Comparison of ENCODE assay signal across 10 cellular contexts in the genomic region with DNA sequence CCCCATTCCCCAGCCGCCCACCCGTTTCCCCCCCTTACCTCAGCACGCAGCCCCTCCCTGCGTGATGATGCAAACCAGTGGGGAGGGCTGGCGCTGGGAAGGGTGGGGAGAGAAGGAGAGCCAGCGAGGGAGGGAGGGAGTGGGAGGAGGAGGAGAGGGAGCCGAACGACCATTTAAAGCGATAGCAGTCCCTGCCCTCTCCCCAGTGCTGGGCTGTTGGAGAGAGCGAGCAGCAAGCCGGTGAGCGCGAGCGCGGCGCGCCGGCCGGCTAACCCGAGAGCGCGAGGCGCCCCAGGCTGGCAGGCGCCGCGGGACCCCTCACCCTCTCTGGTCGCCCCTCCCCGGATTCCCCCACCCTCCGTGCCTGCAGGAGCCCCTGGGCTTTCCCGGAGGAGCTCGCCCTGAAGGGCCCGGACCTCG. TPM values are rescaled to one million over a fixed set of nuclear protein-coding genes. Genes with fewer than 3 reads are reported as not detected.
A peak's percentile ranks its signal among the peaks of the same experiment; 100 is the strongest.
DNase-seq lines count a peak whose midpoint lies in the region; TF ChIP-seq lines count a peak whose summit lies in the region.
"Had no signal": no experiment of that assay in that cellular context is flagged by ENCODE, and none has a peak within 500 bp of the region (broad histone marks: within the 10 kb centered on the region; RNA-seq: fewer than 3 reads in every experiment).

A gene (plus strand): TSS at position 205 of the 420 bp plus-strand sequence.

- TF ChIP-seq CTCF in left ventricle myocardium inferior (IDR thresholded peaks at IDR 0.05; ENCODE audit: borderline replicate concordance): no peak
- TF ChIP-seq CTCF in brain microvascular endothelial cell (IDR thresholded peaks at IDR 0.05; ENCODE audit: low read depth, low read length, missing control alignments): no peak

- CTCF ChIA-PET in CD4-positive, alpha-beta memory T cell (lab: Charles Lee; ENCODE audit: partially characterized antibody): no interaction called here

- H3K4me1 Mint-ChIP-seq in activated T-helper 1 cell treated with anti-CD3 and anti-CD28 coated beads, Interleukin-12 subunit alpha, Interleukin-12 subunit beta, Interleukin-2, Interleukin-4 antibody, amounts not matched to agents 30 ng/mL and 10 ng/mL and 1 ng/mL, durations not matched to agents 14 hours and 24 hours and 36 hours (ENCODE audit: low read depth): no peaks in the 10 kb centered on the region
- H3K4me1 Mint-ChIP-seq in CD4-positive, alpha-beta memory T cell: peaks cover 0 to 4% (median 3%) of the 10 kb centered on the region in 4 donors
- H3K4me1 Mint-ChIP-seq: CD8-positive, alpha-beta memory T cell had no signal

- peaks cover 4% of the 10 kb centered on the region for H3K9me3 Mint-ChIP-seq in activated T-helper 1 cell treated with anti-CD3 and anti-CD28 coated beads, Interleukin-12 subunit alpha, Interleukin-12 subunit beta, Interleukin-2, Interleukin-4 antibody, amounts not matched to agents 30 ng/mL and 10 ng/mL and 1 ng/mL, durations not matched to agents 14 hours and 24 hours and 36 hours
- H3K9me3 Mint-ChIP-seq in CD4-positive, alpha-beta memory T cell: peaks cover 0 to 10% (median 2%) of the 10 kb centered on the region in 8 donors

- no peak for DNase-seq in left ventricle myocardium inferior
- peak; percentile 79 for DNase-seq in occipital lobe (lab: John Stamatoyannopoulos, UW)
- DNase-seq in activated T-helper 1 cell treated with anti-CD3 and anti-CD28 coated beads, Interleukin-12 subunit alpha, Interleukin-12 subunit beta, Interleukin-2, Interleukin-4 antibody, amounts not matched to agents 30 ng/mL and 10 ng/mL and 1 ng/mL, durations not matched to agents 14 hours and 24 hours and 36 hours (ENCODE audit: low spot score): no peak
- DNase-seq in brain microvascular endothelial cell: no peak
- no peak for DNase-seq in MV-4-11 (lab: John Stamatoyannopoulos, UW)
- no peak for DNase-seq in CD4-positive, alpha-beta memory T cell
- DNase-seq: CD8-positive, alpha-beta memory T cell had no signal

- peak within 1 kb of the TSS; percentile 67 for H3K9ac ChIP-seq in ES-I3 (ENCODE audit: low read depth, low read length)

- H3K4me3 Mint-ChIP-seq in activated T-helper 1 cell treated with anti-CD3 and anti-CD28 coated beads, Interleukin-12 subunit alpha, Interleukin-12 subunit beta, Interleukin-2, Interleukin-4 antibody, amounts not matched to agents 30 ng/mL and 10 ng/mL and 1 ng/mL, durations not matched to agents 14 hours and 24 hours and 36 hours: no peak within 1 kb of the TSS
- no peak within 1 kb of the TSS for H3K4me3 Mint-ChIP-seq in CD4-positive, alpha-beta memory T cell
- H3K4me3 Mint-ChIP-seq: CD8-positive, alpha-beta memory T cell had no signal

- peak within 1 kb of the TSS; percentile 49 for H3K4me3 ChIP-seq in left ventricle myocardium inferior
- H3K4me3 ChIP-seq in brain microvascular endothelial cell (ENCODE audit: low read depth, low read length): no peak within 1 kb of the TSS
- H3K4me3 ChIP-seq in CD4-positive, alpha-beta memory T cell (ENCODE audit: low read length in 2 of 2): no peak within 1 kb of the TSS

- H3K36me3 ChIP-seq in ES-I3 (ENCODE audit: insufficient read depth, low read length) (no peaks in the 10 kb centered on the region), left ventricle myocardium inferior (no peaks in the 10 kb centered on the region), brain microvascular endothelial cell (replicated peaks) (no peaks in the 10 kb centered on the region)
- H3K36me3 ChIP-seq in CD4-positive, alpha-beta memory T cell (ENCODE audit: insufficient read depth, low read length): no peaks in the 10 kb centered on the region

- H3K4me1 ChIP-seq in ES-I3 (ENCODE audit: insufficient read depth, low read length): no peaks in the 10 kb centered on the region
- peaks cover 15% of the 10 kb centered on the region for H3K4me1 ChIP-seq in left ventricle myocardium inferior
- no peaks in the 10 kb centered on the region for H3K4me1 ChIP-seq in CD4-positive, alpha-beta memory T cell (ENCODE audit: insufficient read depth, low read length)

- H3K27ac ChIP-seq in left ventricle myocardium inferior (replicated peaks) (no peak within 1 kb of the TSS), brain microvascular endothelial cell (no peak within 1 kb of the TSS)
- no peak within 1 kb of the TSS for H3K27ac ChIP-seq in CD4-positive, alpha-beta memory T cell (ENCODE audit: low read depth, low read length)

- POLR2A ChIA-PET in CD4-positive, alpha-beta memory T cell (lab: Charles Lee; ENCODE audit: partially characterized antibody): no interaction called here

- H3K27me3 ChIP-seq in left ventricle myocardium inferior (ENCODE audit: low read depth): peaks cover 88% of the 10 kb centered on the region
- H3K27me3 ChIP-seq in brain microvascular endothelial cell (replicated peaks): no peaks in the 10 kb centered on the region
- H3K27me3 ChIP-seq in CD4-positive, alpha-beta memory T cell (ENCODE audit: insufficient read depth, low read length): no peaks in the 10 kb centered on the region

- no peak within 1 kb of the TSS for H3K27ac Mint-ChIP-seq in activated T-helper 1 cell treated with anti-CD3 and anti-CD28 coated beads, Interleukin-12 subunit alpha, Interleukin-12 subunit beta, Interleukin-2, Interleukin-4 antibody, amounts not matched to agents 30 ng/mL and 10 ng/mL and 1 ng/mL, durations not matched to agents 14 hours and 24 hours and 36 hours
- no peak within 1 kb of the TSS for H3K27ac Mint-ChIP-seq in CD4-positive, alpha-beta memory T cell

- intact Hi-C loops in left ventricle myocardium inferior (cut with micrococcal nuclease): no loop called here
- intact Hi-C loops in activated T-helper 1 cell treated with anti-CD3 and anti-CD28 coated beads, Interleukin-12 subunit alpha, Interleukin-12 subunit beta, Interleukin-2, Interleukin-4 antibody, amounts not matched to agents 30 ng/mL and 10 ng/mL and 1 ng/mL, durations not matched to agents 14 hours and 24 hours and 36 hours (cut with micrococcal nuclease): no loop called here
- intact Hi-C loops in CD4-positive, alpha-beta memory T cell (cut with micrococcal nuclease): no loop called here

- peaks cover 3% of the 10 kb centered on the region for H3K36me3 Mint-ChIP-seq in activated T-helper 1 cell treated with anti-CD3 and anti-CD28 coated beads, Interleukin-12 subunit alpha, Interleukin-12 subunit beta, Interleukin-2, Interleukin-4 antibody, amounts not matched to agents 30 ng/mL and 10 ng/mL and 1 ng/mL, durations not matched to agents 14 hours and 24 hours and 36 hours (ENCODE audit: low read depth)
- no peaks in the 10 kb centered on the region for H3K36me3 Mint-ChIP-seq in CD4-positive, alpha-beta memory T cell
- H3K36me3 Mint-ChIP-seq: CD8-positive, alpha-beta memory T cell had no signal

- in situ Hi-C loops in brain microvascular endothelial cell (cut with HindIII; ENCODE audit: low pct_ligation_motif_present, low sequenced_read_pairs): no loop called here

- H3K27me3 Mint-ChIP-seq in activated T-helper 1 cell treated with anti-CD3 and anti-CD28 coated beads, Interleukin-12 subunit alpha, Interleukin-12 subunit beta, Interleukin-2, Interleukin-4 antibody, amounts not matched to agents 30 ng/mL and 10 ng/mL and 1 ng/mL, durations not matched to agents 14 hours and 24 hours and 36 hours (ENCODE audit: insufficient read depth): peaks cover 10% of the 10 kb centered on the region
- H3K27me3 Mint-ChIP-seq in CD4-positive, alpha-beta memory T cell: peaks cover 13 to 15% of the 10 kb centered on the region in 2 donors

- H3K9me3 ChIP-seq in ES-I3 (ENCODE audit: control insufficient read depth, insufficient read depth, low read length) (no peaks in the 10 kb centered on the region), left ventricle myocardium inferior (replicated peaks) (no peaks in the 10 kb centered on the region)
- H3K9me3 ChIP-seq in CD4-positive, alpha-beta memory T cell (ENCODE audit: control insufficient read depth in 1 of 2, low read length in 2 of 2): no peaks in the 10 kb centered on the region

TF ChIP-seq in PFSK-1, 5 proteins besides CTCF, POLR2A, EP300 and RAD21 (continues in another document):
- TF ChIP-seq FOXP2 (optimal IDR thresholded peaks at IDR 0.05; ENCODE audit: borderline replicate concordance, extremely low read depth, extremely low read length, insufficient read depth): no peak
- TF ChIP-seq SIN3A (IDR thresholded peaks at IDR 0.05; ENCODE audit: borderline replicate concordance, insufficient read depth, low read length): no peak
- TF ChIP-seq POLR2AphosphoS5 (IDR thresholded peaks at IDR 0.05; ENCODE audit: low read depth, low read length): peak; percentile 72; the same call in 1 of the 2 replicates
- TF ChIP-seq, protein P1, sequence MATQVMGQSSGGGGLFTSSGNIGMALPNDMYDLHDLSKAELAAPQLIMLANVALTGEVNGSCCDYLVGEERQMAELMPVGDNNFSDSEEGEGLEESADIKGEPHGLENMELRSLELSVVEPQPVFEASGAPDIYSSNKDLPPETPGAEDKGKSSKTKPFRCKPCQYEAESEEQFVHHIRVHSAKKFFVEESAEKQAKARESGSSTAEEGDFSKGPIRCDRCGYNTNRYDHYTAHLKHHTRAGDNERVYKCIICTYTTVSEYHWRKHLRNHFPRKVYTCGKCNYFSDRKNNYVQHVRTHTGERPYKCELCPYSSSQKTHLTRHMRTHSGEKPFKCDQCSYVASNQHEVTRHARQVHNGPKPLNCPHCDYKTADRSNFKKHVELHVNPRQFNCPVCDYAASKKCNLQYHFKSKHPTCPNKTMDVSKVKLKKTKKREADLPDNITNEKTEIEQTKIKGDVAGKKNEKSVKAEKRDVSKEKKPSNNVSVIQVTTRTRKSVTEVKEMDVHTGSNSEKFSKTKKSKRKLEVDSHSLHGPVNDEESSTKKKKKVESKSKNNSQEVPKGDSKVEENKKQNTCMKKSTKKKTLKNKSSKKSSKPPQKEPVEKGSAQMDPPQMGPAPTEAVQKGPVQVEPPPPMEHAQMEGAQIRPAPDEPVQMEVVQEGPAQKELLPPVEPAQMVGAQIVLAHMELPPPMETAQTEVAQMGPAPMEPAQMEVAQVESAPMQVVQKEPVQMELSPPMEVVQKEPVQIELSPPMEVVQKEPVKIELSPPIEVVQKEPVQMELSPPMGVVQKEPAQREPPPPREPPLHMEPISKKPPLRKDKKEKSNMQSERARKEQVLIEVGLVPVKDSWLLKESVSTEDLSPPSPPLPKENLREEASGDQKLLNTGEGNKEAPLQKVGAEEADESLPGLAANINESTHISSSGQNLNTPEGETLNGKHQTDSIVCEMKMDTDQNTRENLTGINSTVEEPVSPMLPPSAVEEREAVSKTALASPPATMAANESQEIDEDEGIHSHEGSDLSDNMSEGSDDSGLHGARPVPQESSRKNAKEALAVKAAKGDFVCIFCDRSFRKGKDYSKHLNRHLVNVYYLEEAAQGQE (IDR thresholded peaks at IDR 0.05; ENCODE audit: insufficient read depth in 1 of 2, low read depth in 2 of 2, low read length in 2 of 2): no peak

RNA-seq across cellular contexts. Expression of the gene that starts here (rescaled TPM):
- 2.4 TPM for polyA plus RNA-seq in PFSK-1 (2012; ENCODE audit: insufficient read length, low read depth)
- not detected for total RNA-seq in left ventricle myocardium inferior
- 98.9 TPM for total RNA-seq in occipital lobe
- not detected in 2 replicates for total RNA-seq in activated T-helper 1 cell treated with anti-CD3 and anti-CD28 coated beads, Interleukin-12 subunit alpha, Interleukin-12 subunit beta, Interleukin-2, Interleukin-4 antibody, amounts not matched to agents 30 ng/mL and 10 ng/mL and 1 ng/mL, durations not matched to agents 14 hours and 24 hours and 36 hours
- not detected for total RNA-seq in CD4-positive, alpha-beta memory T cell
- polyA plus RNA-seq in CD4-positive, alpha-beta memory T cell: not detected
- total RNA-seq: CD8-positive, alpha-beta memory T cell; T-helper 2 cell treated with Interferon-gamma antibody and Interleukin-4, amounts not matched to agents 100 ng/mL and 5 ng/mL, for 36 hours had no signal
- polyA plus RNA-seq: CD8-positive, alpha-beta memory T cell had no signal

Comparison
In these comparisons a context has a peak if more than half of its experiments do, and no peak if none do; other contexts are left out.
1. RNA of the gene that starts here (total RNA-seq): 98.9 TPM in occipital lobe (single experiment); not detected in left ventricle myocardium inferior (single experiment), not detected in activated T-helper 1 cell treated with anti-CD3 and anti-CD28 coated beads, Interleukin-12 subunit alpha, Interleukin-12 subunit beta, Interleukin-2, Interleukin-4 antibody, amounts not matched to agents 30 ng/mL and 10 ng/mL and 1 ng/mL, durations not matched to agents 14 hours and 24 hours and 36 hours and not detected in CD4-positive, alpha-beta memory T cell; every median in the first group is over 10 times any median in the second.